Comparison of ENCODE assay signal across 1 cellular context in the genomic region with DNA sequence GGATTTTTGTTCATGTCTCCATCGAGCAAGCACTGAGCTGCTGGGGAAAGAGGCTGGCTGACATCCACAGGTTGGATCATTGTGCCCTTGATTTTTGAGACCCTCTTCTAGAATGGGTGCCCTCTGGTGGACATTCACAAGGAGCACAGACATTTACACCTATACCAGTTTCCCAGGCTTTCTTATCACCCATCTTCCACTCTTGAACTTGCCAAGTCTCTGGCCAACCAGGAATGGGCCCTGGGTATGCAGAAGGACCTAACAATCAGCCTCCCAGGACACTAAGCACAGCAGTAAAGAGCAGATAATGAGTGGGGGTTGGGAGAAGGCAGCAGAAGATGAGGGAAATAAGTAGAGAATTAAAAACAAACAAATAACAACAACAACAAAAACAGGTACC.
TF ChIP-seq lines count a peak whose summit lies in the region.

No MANE protein-coding gene starts in this region.

TF ChIP-seq in H1, 55 proteins besides CTCF, POLR2A, EP300 and RAD21 (continued from another document):
- TF ChIP-seq, protein P1, sequence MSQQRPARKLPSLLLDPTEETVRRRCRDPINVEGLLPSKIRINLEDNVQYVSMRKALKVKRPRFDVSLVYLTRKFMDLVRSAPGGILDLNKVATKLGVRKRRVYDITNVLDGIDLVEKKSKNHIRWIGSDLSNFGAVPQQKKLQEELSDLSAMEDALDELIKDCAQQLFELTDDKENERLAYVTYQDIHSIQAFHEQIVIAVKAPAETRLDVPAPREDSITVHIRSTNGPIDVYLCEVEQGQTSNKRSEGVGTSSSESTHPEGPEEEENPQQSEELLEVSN (IDR thresholded peaks at IDR 0.05) = peak; percentile 75
- TF ChIP-seq, protein P2, sequence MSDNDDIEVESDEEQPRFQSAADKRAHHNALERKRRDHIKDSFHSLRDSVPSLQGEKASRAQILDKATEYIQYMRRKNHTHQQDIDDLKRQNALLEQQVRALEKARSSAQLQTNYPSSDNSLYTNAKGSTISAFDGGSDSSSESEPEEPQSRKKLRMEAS (IDR thresholded peaks at IDR 0.05) = peak; percentile 20; the same call in 1 of the 2 replicates
